18 cellular contexts compared by ENCODE assay signal in the genomic region with DNA sequence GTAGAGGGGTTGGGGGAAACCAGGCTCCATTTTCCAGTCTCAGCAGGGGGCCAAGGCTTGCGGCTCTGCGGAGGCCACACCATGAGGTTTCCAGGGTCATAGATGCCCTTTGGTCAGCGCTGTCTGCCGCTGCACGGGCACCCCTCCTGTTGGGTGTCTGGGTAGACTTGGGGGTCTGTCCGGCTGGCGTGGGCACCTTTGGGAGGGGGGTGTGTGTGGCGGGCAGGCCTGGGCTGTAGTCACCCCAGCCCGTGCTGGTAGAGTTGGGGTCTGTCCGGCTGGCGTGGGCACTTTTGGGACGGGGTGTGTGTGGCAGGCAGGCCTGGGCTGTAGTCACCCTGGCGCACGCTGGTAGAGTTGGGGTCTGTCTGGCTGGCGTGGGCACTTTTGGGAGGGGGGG. TPM values are rescaled to one million over a fixed set of nuclear protein-coding genes. Genes with fewer than 3 reads are reported as not detected.
DNase-seq lines count a peak whose midpoint lies in the region; ATAC-seq and TF ChIP-seq lines count a peak whose summit lies in the region.
"Had no signal": no experiment of that assay in that cellular context is flagged by ENCODE, and none has a peak within 500 bp of the region (broad histone marks: within the 10 kb centered on the region; RNA-seq: fewer than 3 reads in every experiment).

No MANE protein-coding gene starts in this region.

- H3K36me3 Mint-ChIP-seq in glutamatergic neuron (ENCODE audit: unreplicated experiment) (no peaks in the 10 kb centered on the region), type B pancreatic cell (no peaks in the 10 kb centered on the region)
- H3K36me3 Mint-ChIP-seq: activated naive CD8-positive, alpha-beta T cell; WTC11 had no signal

- H3K27me3 ChIP-seq in heart right ventricle (peaks cover 0 to 12% (median 5%) of the 10 kb centered on the region in 7 donors), psoas muscle (ENCODE audit: insufficient read depth in 3 of 3, low read length in 2 of 3) (peaks cover 0 to 54% (median 23%) of the 10 kb centered on the region in 3 donors), aorta (ENCODE audit: control insufficient read depth in 1 of 2, insufficient read depth in 2 of 2, low read length in 1 of 2) (no peaks in the 10 kb centered on the region)

- H3K4me3 Mint-ChIP-seq in glutamatergic neuron (ENCODE audit: unreplicated experiment), result no peak overlapping the region
- H3K4me3 Mint-ChIP-seq in type B pancreatic cell, result no peak overlapping the region
- H3K4me3 Mint-ChIP-seq: WTC11 had no signal

- DNase-seq in heart right ventricle (peak in 1 of 2 donors; percentile 6), cardiac septum (ENCODE audit: low spot score) (no peak), glutamatergic neuron (peak; percentile 14), psoas muscle (no peak), aorta (peak; percentile 38 to 71), type B pancreatic cell (ENCODE audit: extremely low spot score, unreplicated experiment) (no peak), Ammon's horn (ENCODE audit: low spot score) (no peak)
- no peak for DNase-seq in activated naive CD4-positive, alpha-beta T cell treated with Interleukin-2 at 50 U/mL for 16 hours
- DNase-seq: ACHN, H7, NCI-H1417 treated with DMSO at 0.1 percent for 48 hours, NCI-H345 had no signal

- H3K27ac ChIP-seq in heart right ventricle, result peak overlapping the region in 9 of 10 donors; percentile 22 to 90 (median 78)
- peak overlapping the region; percentile 30 for H3K27ac ChIP-seq in psoas muscle
- no peak overlapping the region for H3K27ac ChIP-seq in aorta (ENCODE audit: low read depth in 1 of 2, low read length in 2 of 2)
- H3K27ac ChIP-seq: epithelial cell of prostate, parathyroid adenoma had no signal

- H3K9me3 ChIP-seq in heart right ventricle (no peaks in the 10 kb centered on the region), psoas muscle (no peaks in the 10 kb centered on the region), aorta (ENCODE audit: control insufficient read depth, low read length) (no peaks in the 10 kb centered on the region)

- peaks cover 8% of the 10 kb centered on the region for H3K27me3 Mint-ChIP-seq in glutamatergic neuron (ENCODE audit: unreplicated experiment)
- H3K27me3 Mint-ChIP-seq in type B pancreatic cell, result peaks cover 3% of the 10 kb centered on the region
- H3K27me3 Mint-ChIP-seq: activated CD8-positive, alpha-beta memory T cell treated with anti-CD3 and anti-CD28 coated beads, Interleukin-2, amount 10 ng/mL, durations not matched to agents 7 days and 5 days; activated naive CD8-positive, alpha-beta T cell had no signal

- TF ChIP-seq CTCF in heart right ventricle (IDR thresholded peaks at IDR 0.05) (no peak), glutamatergic neuron (IDR thresholded peaks at IDR 0.05; ENCODE audit: partially characterized antibody, unreplicated experiment) (no peak), psoas muscle (IDR thresholded peaks at IDR 0.05) (no peak), type B pancreatic cell (conservative IDR thresholded peaks at IDR 0.05) (no peak)

- no peak overlapping the region for H3K27ac Mint-ChIP-seq in glutamatergic neuron (ENCODE audit: unreplicated experiment)
- no peak overlapping the region for H3K27ac Mint-ChIP-seq in type B pancreatic cell
- H3K27ac Mint-ChIP-seq: WTC11 had no signal

- H3K9me3 Mint-ChIP-seq in glutamatergic neuron (ENCODE audit: unreplicated experiment) (peaks cover 2% of the 10 kb centered on the region), type B pancreatic cell (no peaks in the 10 kb centered on the region)
- H3K9me3 Mint-ChIP-seq: WTC11 had no signal

- intact Hi-C loops in heart right ventricle (cut with DNase I), result no loop called here
- intact Hi-C loops in cardiac septum (cut with DNase I), result no loop called here
- intact Hi-C loops in psoas muscle (cut with DNase I), result no loop called here
- intact Hi-C loops in aorta (cut with DNase I), result no loop called here

- H3K4me1 ChIP-seq in heart right ventricle (peaks cover under 1 to 64% (median 28%) of the 10 kb centered on the region in 9 donors), psoas muscle (peaks cover 9% of the 10 kb centered on the region), aorta (ENCODE audit: control insufficient read depth in 1 of 2, insufficient read depth in 2 of 2, low read length in 2 of 2) (no peaks in the 10 kb centered on the region)
- H3K4me1 ChIP-seq: parathyroid adenoma had no signal

- H3K4me3 ChIP-seq in heart right ventricle (peak overlapping the region in 9 of 10 donors; percentile 29 to 59 (median 55)), psoas muscle (peak overlapping the region; percentile 56), aorta (ENCODE audit: low read length in 2 of 2) (no peak overlapping the region)

- no peaks in the 10 kb centered on the region for H3K4me1 Mint-ChIP-seq in glutamatergic neuron (ENCODE audit: low read depth, unreplicated experiment)
- peaks cover 3% of the 10 kb centered on the region for H3K4me1 Mint-ChIP-seq in type B pancreatic cell (ENCODE audit: unreplicated experiment)

- H3K36me3 ChIP-seq in heart right ventricle (peaks cover 0 to 3% (median 0%) of the 10 kb centered on the region in 9 donors), psoas muscle (ENCODE audit: insufficient read depth in 1 of 2, low read depth in 1 of 2) (no peaks in the 10 kb centered on the region), aorta (ENCODE audit: control insufficient read depth in 1 of 2, insufficient read depth in 2 of 2, low read length in 1 of 2) (no peaks in the 10 kb centered on the region)

- no peak for ATAC-seq in heart right ventricle
- ATAC-seq in psoas muscle, result no peak
- ATAC-seq in aorta (ENCODE audit: low FRiP score), result no peak
- ATAC-seq: WTC11 had no signal

- WGBS in heart right ventricle, 2 donors, result 83 to 85% methylated on average over 15 of the region's 15 CpGs
- WGBS in psoas muscle, 3 donors, result 37 to 65% (median 44%) methylated on average over 15 of the region's 15 CpGs
- WGBS in aorta, 2 donors, result 89 to 91% methylated on average over 15 of the region's 15 CpGs

RNA-seq across cellular contexts. Expression of a gene that starts 18.6 kb away (rescaled TPM):
- total RNA-seq in heart right ventricle (10 to 100 TPM; 16.0 to 57.2 (median 20.8) TPM), cardiac septum (35.1 TPM), glutamatergic neuron (ENCODE audit: unreplicated experiment) (2.5 TPM), psoas muscle (10 to 100 TPM; 14.4 to 27.1 (median 19.1) TPM), aorta (100 to 1,000 TPM in 1 of 2 donors, 10 to 100 TPM in 1; 45.2 to 128 TPM), type B pancreatic cell (ENCODE audit: low replicate concordance) (0.50 and 0.53 TPM in 2 replicates)
- polyA plus RNA-seq in heart right ventricle (10 to 100 TPM; 21.3 to 21.5 TPM), psoas muscle (10 to 100 TPM in 1 of 3 donors, 1 to 10 TPM in 2; 7.5 to 11.5 (median 9.4) TPM), aorta (10 to 100 TPM; 12.0 to 40.4 TPM)
- total RNA-seq: lung microvascular endothelial cell had no signal

RNA-seq across cellular contexts. Expression of a gene that starts 20.2 kb away (rescaled TPM):
- total RNA-seq in heart right ventricle, result 1 to 10 TPM; 2.3 to 4.9 (median 3.5) TPM
- 1 to 10 TPM in 1 of 2 donors, under 1 TPM in 1; 0.09 to 6.5 TPM for polyA plus RNA-seq in heart right ventricle
- 0.75 TPM for total RNA-seq in cardiac septum
- total RNA-seq in glutamatergic neuron (ENCODE audit: unreplicated experiment), result not detected
- 1 to 10 TPM; 1.6 to 8.9 (median 2.4) TPM for total RNA-seq in psoas muscle
- polyA plus RNA-seq in psoas muscle, result under 1 TPM; 0.16 to 1.00 (median 0.61) TPM
- not detected for total RNA-seq in aorta
- not detected for polyA plus RNA-seq in aorta
- total RNA-seq in type B pancreatic cell (ENCODE audit: low replicate concordance), result not detected in 2 replicates
- total RNA-seq: activated CD8-positive, alpha-beta memory T cell treated with anti-CD3 and anti-CD28 coated beads, Interleukin-2, amount 10 ng/mL, durations not matched to agents 7 days and 5 days; H7; lung microvascular endothelial cell; WTC11 had no signal

RNA-seq across cellular contexts. Expression of a gene that starts 32.8 kb away (rescaled TPM):
- total RNA-seq in heart right ventricle, result under 1 TPM in 3 of 10 donors, not detected in 7; 0.36 to 0.55 (median 0.46) TPM
- 1 to 10 TPM in 1 of 2 donors, under 1 TPM in 1; 0.71 to 1.2 TPM for polyA plus RNA-seq in heart right ventricle
- total RNA-seq in cardiac septum, result 0.78 TPM
- not detected for total RNA-seq in glutamatergic neuron (ENCODE audit: unreplicated experiment)
- total RNA-seq in psoas muscle, result 1,000 to 10,000 TPM in 3 of 4 donors, 100 to 1,000 TPM in 1; 985 to 3,047 (median 2,750) TPM
- polyA plus RNA-seq in psoas muscle, result 1,000 to 10,000 TPM; 1,614 to 6,537 (median 3,259) TPM
- 1 to 10 TPM in 1 of 2 donors, under 1 TPM in 1; 0.81 to 2.2 TPM for total RNA-seq in aorta
- under 1 TPM; 0.75 to 0.82 TPM for polyA plus RNA-seq in aorta
- total RNA-seq in type B pancreatic cell (ENCODE audit: low replicate concordance), result 1.7 and 3.9 TPM in 2 replicates
- total RNA-seq: H7, lung microvascular endothelial cell, WTC11 had no signal

RNA-seq across cellular contexts. Expression of a gene that starts 36.7 kb away (rescaled TPM):
- total RNA-seq in heart right ventricle (not detected), cardiac septum (not detected), glutamatergic neuron (ENCODE audit: unreplicated experiment) (not detected), psoas muscle (under 1 TPM in 1 of 4 donors, not detected in 3; 0.28 TPM), aorta (under 1 TPM; 0.19 to 0.75 TPM), type B pancreatic cell (ENCODE audit: low replicate concordance) (4.5 and 7.9 TPM in 2 replicates)
- polyA plus RNA-seq in heart right ventricle (not detected), psoas muscle (under 1 TPM in 2 of 3 donors, not detected in 1; 0.04 to 0.06 TPM), aorta (10 to 100 TPM in 1 of 2 donors, 1 to 10 TPM in 1; 6.4 to 14.3 TPM)
- total RNA-seq: activated CD8-positive, alpha-beta memory T cell treated with anti-CD3 and anti-CD28 coated beads, Interleukin-2, amount 10 ng/mL, durations not matched to agents 7 days and 5 days; H7; lung microvascular endothelial cell had no signal

RNA-seq across cellular contexts. Expression of a gene that starts 48.0 kb away (rescaled TPM):
- total RNA-seq in heart right ventricle (10 to 100 TPM; 12.5 to 49.9 (median 39.9) TPM), cardiac septum (41.5 TPM), glutamatergic neuron (ENCODE audit: unreplicated experiment) (not detected), psoas muscle (1,000 to 10,000 TPM; 1,884 to 7,638 (median 4,017) TPM), aorta (10 to 100 TPM in 1 of 2 donors, 1 to 10 TPM in 1; 8.8 to 54.3 TPM), type B pancreatic cell (ENCODE audit: low replicate concordance) (17.3 and 40.9 TPM in 2 replicates)
- polyA plus RNA-seq in heart right ventricle (10 to 100 TPM; 45.7 to 48.5 TPM), psoas muscle (1,000 to 10,000 TPM; 1,367 to 5,833 (median 3,289) TPM), aorta (1 to 10 TPM; 3.4 to 3.9 TPM)
- total RNA-seq: H7, lung microvascular endothelial cell, WTC11 had no signal

Comparison
In these comparisons a context has a peak if more than half of its experiments do, and no peak if none do; other contexts are left out.
1. DNase-seq: peak in glutamatergic neuron (single experiment) and aorta (2 of 2); none in cardiac septum (single experiment), psoas muscle (0 of 2), activated naive CD4-positive, alpha-beta T cell treated with Interleukin-2 at 50 U/mL for 16 hours (single experiment), type B pancreatic cell (single experiment) and Ammon's horn (single experiment).
2. H3K27ac ChIP-seq: peak in heart right ventricle (9 of 10) and psoas muscle (single experiment); none in aorta (0 of 2).
3. H3K4me3 ChIP-seq: peak in heart right ventricle (9 of 10) and psoas muscle (single experiment); none in aorta (0 of 2).
4. RNA of a gene that starts 32.8 kb away (total RNA-seq): 985 to 3,047 TPM in psoas muscle; 0.81 to 2.2 TPM in aorta, 1.7 to 3.9 TPM in type B pancreatic cell, 0.78 TPM in cardiac septum (single experiment), not detected in glutamatergic neuron (single experiment) and 0.36 to 0.55 TPM in heart right ventricle; every median in the first group is over 100 times any median in the second.